ENCODE assay signal across 1 cellular context in genomic region chr1:42017259-42017658, GRCh38.
A peak's percentile ranks its signal among the peaks of the same experiment; 100 is the strongest.
TF ChIP-seq lines count a peak whose summit lies in the region.

No MANE protein-coding gene starts in this region.

TF ChIP-seq in GM12878, 131 proteins besides CTCF, POLR2A, EP300 and RAD21 (continued from another document):
- TF ChIP-seq CUX1 (IDR thresholded peaks at IDR 0.05; ENCODE audit: insufficient replicate concordance, low read depth, low read length) (no peak), MLLT1 (IDR thresholded peaks at IDR 0.05) (no peak), ZBED1 (IDR thresholded peaks at IDR 0.05; ENCODE audit: borderline replicate concordance) (no peak), KDM1A (IDR thresholded peaks at IDR 0.05; ENCODE audit: borderline replicate concordance) (no peak), YY1 (IDR thresholded peaks at IDR 0.05; ENCODE audit: low read depth, low read length) (no peak), NR2C2 (IDR thresholded peaks at IDR 0.05; ENCODE audit: borderline replicate concordance, control insufficient read depth, insufficient read length, low read depth) (no peak), KLF5 (IDR thresholded peaks at IDR 0.05; ENCODE audit: partially characterized antibody) (no peak), POU2F2 (IDR thresholded peaks at IDR 0.05; ENCODE audit: borderline replicate concordance, low read depth, low read length) (no peak), EGR1 (IDR thresholded peaks at IDR 0.05; ENCODE audit: borderline replicate concordance in 1 of 2, low read depth in 2 of 2, low read length in 2 of 2) (no peak), MTA3 (IDR thresholded peaks at IDR 0.05; ENCODE audit: borderline replicate concordance, low read length) (0 out of 2 replicates have a peak, but pooled peaks have one; percentile 27), ATF2 (IDR thresholded peaks at IDR 0.05; ENCODE audit: low read length) (peak; percentile 75), RELB (IDR thresholded peaks at IDR 0.05; ENCODE audit: low read depth) (peak; percentile 94)
